ENCODE assay signal across 33 cellular contexts in the genomic region with DNA sequence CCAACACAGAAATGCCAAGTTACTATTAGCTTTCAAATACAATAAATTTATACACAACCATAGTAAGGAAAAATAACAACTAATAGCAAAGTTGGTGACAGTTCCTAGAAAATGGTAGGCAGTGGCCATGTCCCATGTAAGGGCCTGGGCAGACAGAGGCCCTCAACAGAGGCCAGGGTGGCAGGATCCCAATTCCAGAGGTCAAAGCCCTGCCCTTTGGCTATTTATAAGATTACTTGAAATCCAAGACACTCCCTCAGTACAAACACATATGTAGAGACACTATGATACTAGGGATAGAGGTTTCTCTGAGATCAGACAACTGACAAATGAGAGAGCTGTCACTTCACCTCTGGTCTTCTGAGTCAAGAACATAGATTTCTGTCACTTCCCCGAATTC. TPM values are rescaled to one million over a fixed set of nuclear protein-coding genes. Genes with fewer than 3 reads are reported as not detected.
"Had no signal": no experiment of that assay in that cellular context is flagged by ENCODE, and none has a peak within 500 bp of the region (broad histone marks: within the 10 kb centered on the region; RNA-seq: fewer than 3 reads in every experiment).

No MANE protein-coding gene starts in this region.

- H3K27me3 Mint-ChIP-seq: activated CD4-positive, alpha-beta T cell treated with anti-CD3 and anti-CD28 coated beads for 36 hours; activated CD4-positive, alpha-beta T cell treated with anti-CD3 and anti-CD28 coated beads, Interleukin-2, amount 10 ng/mL, durations not matched to agents 7 days and 5 days; activated naive CD4-positive, alpha-beta T cell treated with anti-CD3 and anti-CD28 coated beads, Interleukin-2, amount 50 U/mL, for 24 hours; activated naive CD8-positive, alpha-beta T cell treated with anti-CD3 and anti-CD28 coated beads, Interleukin-2, amount 10 ng/mL, durations not matched to agents 7 days and 5 days; brain had no signal

- H3K9me3 Mint-ChIP-seq: activated CD4-positive, alpha-beta T cell treated with anti-CD3 and anti-CD28 coated beads, Interleukin-2, amount 10 ng/mL, durations not matched to agents 7 days and 5 days; activated naive CD4-positive, alpha-beta T cell treated with anti-CD3 and anti-CD28 coated beads, Interleukin-2, amount 50 U/mL, for 24 hours; activated naive CD8-positive, alpha-beta T cell treated with anti-CD3 and anti-CD28 coated beads, Interleukin-2, amount 10 ng/mL, durations not matched to agents 7 days and 5 days; activated T-cell treated with anti-CD3 and anti-CD28 coated beads, Interleukin-2, amount 50 U/mL, for 24 hours; activated T-helper 2 cell treated with anti-CD3 and anti-CD28 coated beads, Interferon-gamma antibody, Interleukin-2, Interleukin-4, amounts not matched to agents 10 μg/mL and 5 μg/mL and 100 μg/mL, durations not matched to agents 14 hours and 24 hours and 36 hours; brain had no signal

- H3K9ac ChIP-seq: KMS-11 had no signal

- H3K27ac Mint-ChIP-seq: activated CD4-positive, alpha-beta T cell treated with anti-CD3 and anti-CD28 coated beads for 36 hours; activated CD4-positive, alpha-beta T cell treated with anti-CD3 and anti-CD28 coated beads, Interleukin-2, amount 10 ng/mL, durations not matched to agents 7 days and 5 days; activated CD8-positive, alpha-beta T cell treated with anti-CD3 and anti-CD28 coated beads, Interleukin-2, amount 10 ng/mL, durations not matched to agents 7 days and 5 days; activated naive CD4-positive, alpha-beta T cell treated with anti-CD3 and anti-CD28 coated beads, Interleukin-2, amount 50 U/mL, for 24 hours; activated naive CD8-positive, alpha-beta T cell treated with anti-CD3 and anti-CD28 coated beads, Interleukin-2, amount 10 ng/mL, durations not matched to agents 7 days and 5 days; activated T-cell treated with anti-CD3 and anti-CD28 coated beads, Interleukin-2, amount 50 U/mL, for 24 hours; activated T-helper 2 cell treated with anti-CD3 and anti-CD28 coated beads, Interferon-gamma antibody, Interleukin-2, Interleukin-4, amounts not matched to agents 10 μg/mL and 5 μg/mL and 100 μg/mL, durations not matched to agents 14 hours and 24 hours and 36 hours; brain had no signal

- H3K9me3 ChIP-seq: Peyer's patch had no signal

- H3K27ac ChIP-seq: KMS-11, Peyer's patch had no signal

- H3K4me1 Mint-ChIP-seq: activated CD4-positive, alpha-beta T cell treated with anti-CD3 and anti-CD28 coated beads for 36 hours; activated CD4-positive, alpha-beta T cell treated with anti-CD3 and anti-CD28 coated beads, Interleukin-2, amount 10 ng/mL, durations not matched to agents 7 days and 5 days; activated naive CD4-positive, alpha-beta T cell treated with anti-CD3 and anti-CD28 coated beads, Interleukin-2, amount 50 U/mL, for 24 hours; activated naive CD8-positive, alpha-beta T cell treated with anti-CD3 and anti-CD28 coated beads, Interleukin-2, amount 10 ng/mL, durations not matched to agents 7 days and 5 days had no signal

- ATAC-seq: activated CD4-positive, alpha-beta T cell treated with anti-CD3 and anti-CD28 coated beads for 36 hours; activated CD4-positive, CD25-positive, alpha-beta regulatory T cell treated with anti-CD3 and anti-CD28 coated beads, Interleukin-2, amount 50 U/mL, for 24 hours; activated CD8-positive, alpha-beta T cell treated with anti-CD3 and anti-CD28 coated beads, Interleukin-2, amount 10 ng/mL, durations not matched to agents 7 days and 5 days; PC-3 had no signal

- DNase-seq: activated CD4-positive, alpha-beta T cell treated with anti-CD3 and anti-CD28 coated beads for 36 hours; activated CD4-positive, alpha-beta T cell treated with anti-CD3 and anti-CD28 coated beads, Interleukin-2, amount 10 ng/mL, durations not matched to agents 7 days and 5 days; activated CD4-positive, alpha-beta T cell treated with anti-CD3 and anti-CD28 coated beads, Interleukin-2, amount 50 U/mL, for 48 hours; activated CD8-positive, alpha-beta T cell treated with anti-CD3 and anti-CD28 coated beads, Interleukin-2, amount 10 ng/mL, durations not matched to agents 7 days and 5 days; activated gamma-delta T cell; activated naive CD4-positive, alpha-beta T cell treated with Interleukin-2 at 50 U/mL for 16 hours; activated naive CD8-positive, alpha-beta T cell treated with anti-CD3 and anti-CD28 coated beads, Interleukin-2, amount 10 ng/mL, durations not matched to agents 7 days and 5 days; activated T-cell treated with anti-CD3 and anti-CD28 coated beads, Interleukin-2, amount 50 U/mL, for 24 hours; amygdala; MM.1S; MV-4-11; NCI-H1092; NCI-H1436 treated with DMSO at 0.1 percent for 48 hours; NCI-H1694 treated with DMSO at 0.1 percent for 48 hours; NCI-H2029; NCI-H345; NCI-H524 treated with DMSO at 0.1 percent for 48 hours; NCI-H748 treated with DMSO at 0.1 percent for 48 hours; NK-92 treated with Interleukin-12 subunit alpha and Interleukin-12 subunit beta, amount 100 ng/mL, for 24 hours; Peyer's patch; RPMI8226; SW 1271; T-helper 1 cell; T-helper 2 cell; T-helper 9 cell had no signal

- H3K36me3 ChIP-seq: Peyer's patch had no signal

- H3K4me3 ChIP-seq: Peyer's patch had no signal

- H3K27me3 ChIP-seq: Peyer's patch had no signal

- H3K4me1 ChIP-seq: Peyer's patch had no signal

- H3K36me3 Mint-ChIP-seq: activated naive CD4-positive, alpha-beta T cell treated with anti-CD3 and anti-CD28 coated beads, Interleukin-2, amount 50 U/mL, for 24 hours; activated naive CD8-positive, alpha-beta T cell treated with anti-CD3 and anti-CD28 coated beads, Interleukin-2, amount 10 ng/mL, durations not matched to agents 7 days and 5 days; brain had no signal

- H3K4me3 Mint-ChIP-seq: activated CD4-positive, alpha-beta T cell treated with anti-CD3 and anti-CD28 coated beads for 36 hours; activated CD4-positive, alpha-beta T cell treated with anti-CD3 and anti-CD28 coated beads, Interleukin-2, amount 10 ng/mL, durations not matched to agents 7 days and 5 days; activated CD8-positive, alpha-beta T cell treated with anti-CD3 and anti-CD28 coated beads, Interleukin-2, amount 10 ng/mL, durations not matched to agents 7 days and 5 days; activated naive CD4-positive, alpha-beta T cell treated with anti-CD3 and anti-CD28 coated beads, Interleukin-2, amount 50 U/mL, for 24 hours; activated naive CD8-positive, alpha-beta T cell treated with anti-CD3 and anti-CD28 coated beads, Interleukin-2, amount 10 ng/mL, durations not matched to agents 7 days and 5 days; activated T-cell treated with anti-CD3 and anti-CD28 coated beads, Interleukin-2, amount 50 U/mL, for 24 hours; brain had no signal

RNA-seq across cellular contexts. Expression of gene MAOB, which starts 16.2 kb away (rescaled TPM):
- total RNA-seq: activated CD4-positive, alpha-beta T cell treated with anti-CD3 and anti-CD28 coated beads, Interleukin-2, amount 10 ng/mL, durations not matched to agents 7 days and 5 days; activated CD8-positive, alpha-beta T cell treated with anti-CD3 and anti-CD28 coated beads, Interleukin-2, amount 10 ng/mL, durations not matched to agents 7 days and 5 days; activated naive CD8-positive, alpha-beta T cell treated with anti-CD3 and anti-CD28 coated beads, Interleukin-2, amount 10 ng/mL, durations not matched to agents 7 days and 5 days; LHCN-M2; NCI-H460; PC-3 had no signal
